25 cellular contexts compared by ENCODE assay signal in genomic region chr10:130234171-130234965, GRCh38.
DNase-seq lines count a peak whose midpoint lies in the region; ATAC-seq and TF ChIP-seq lines count a peak whose summit lies in the region.
"Had no signal": no experiment of that assay in that cellular context is flagged by ENCODE, and none has a peak within 500 bp of the region (broad histone marks: within the 10 kb centered on the region; RNA-seq: fewer than 3 reads in every experiment).

No MANE protein-coding gene starts in this region.

- TF ChIP-seq POLR2A in stomach (IDR thresholded peaks at IDR 0.05) = no peak

- intact Hi-C loops in stomach (cut with DNase I; ENCODE audit: low total_unique reads) = no loop called here

- no peaks in the 10 kb centered on the region for H3K4me1 ChIP-seq in H9 (ENCODE audit: insufficient read depth, low read length)
- no peaks in the 10 kb centered on the region for H3K4me1 ChIP-seq in endodermal cell (ENCODE audit: control insufficient read depth, insufficient read depth, low read length)
- no peaks in the 10 kb centered on the region for H3K4me1 ChIP-seq in stomach
- H3K4me1 ChIP-seq: A549; BLaER1 treated with 17β-estradiol and CSF1 and Interleukin-3, amounts not matched to agents 10 nM and 100 nM; HAP-1 had no signal

- H3K56ac ChIP-seq in H9 (ENCODE audit: insufficient read length, low read depth, low read length) = no peak overlapping the region

- H2AFZ ChIP-seq in H9 (ENCODE audit: low read length) = no peak overlapping the region
- H2AFZ ChIP-seq: GM23338 had no signal

- no peak overlapping the region for H3K27ac Mint-ChIP-seq in H9
- no peak overlapping the region for H3K27ac Mint-ChIP-seq in endodermal cell
- H3K27ac Mint-ChIP-seq in nephron progenitor cell = peak overlapping the region; percentile 41
- H3K27ac Mint-ChIP-seq: CD4-positive, alpha-beta memory T cell; GM23338; HFFc6 had no signal

- H3K4me3 Mint-ChIP-seq in H9 (no peak overlapping the region), endodermal cell (no peak overlapping the region), nephron progenitor cell (no peak overlapping the region)
- H3K4me3 Mint-ChIP-seq: CD4-positive, alpha-beta memory T cell; GM23338; HFFc6 had no signal

- ATAC-seq in GM18502 (IDR thresholded peaks at IDR 0.05; ENCODE audit: poor library complexity, unreplicated experiment) (no peak), SK-N-SH treated with all-trans-retinoic acid at 6 μM for 48 hours (no peak)
- ATAC-seq: A549, GM23338, Panc1 had no signal

- H2BK20ac ChIP-seq in H9 (ENCODE audit: low read depth, low read length, poor library complexity, severe bottlenecking) = no peak overlapping the region

- TF ChIP-seq EP300 in stomach (IDR thresholded peaks at IDR 0.05) = no peak

- no peak overlapping the region for H4K91ac ChIP-seq in H9 (ENCODE audit: insufficient read length, low read depth, low read length)

- H2BK120ac ChIP-seq in H9 (ENCODE audit: low read depth, low read length, poor library complexity, severe bottlenecking) = no peak overlapping the region

- WGBS in H9 (ENCODE audit: extremely low coverage, insufficient read length, low lambda C conversion rate) = no CpG with 5 or more reads among the region's 10 CpGs
- 77 to 92% methylated on average over 3 to 10 of the region's 10 CpGs for WGBS in endodermal cell (ENCODE audit: insufficient coverage in 1 of 2, insufficient read length in 1 of 2), 2 experiments
- 75 to 83% (median 77%) methylated on average over 7 to 10 of the region's 10 CpGs for WGBS in stomach, 5 donors

- H3K27ac ChIP-seq in H9 (ENCODE audit: insufficient read length, low read depth, low read length) (no peak overlapping the region), endodermal cell (ENCODE audit: low read depth, low read length) (no peak overlapping the region), stomach (no peak overlapping the region)
- H3K27ac ChIP-seq: A549; BLaER1 treated with 17β-estradiol and CSF1 and Interleukin-3, amounts not matched to agents 10 nM and 100 nM; RWPE1 had no signal

- H4K20me1 ChIP-seq in H9 (ENCODE audit: control insufficient read depth, insufficient read depth, insufficient read length) = no peaks in the 10 kb centered on the region

- H3K36me3 Mint-ChIP-seq in H9 (ENCODE audit: insufficient read depth in 1 of 3, low read depth in 3 of 3) (peaks cover 0 to 3% (median 0%) of the 10 kb centered on the region in 3 experiments; a peak in 1 of 7 replicates), endodermal cell (ENCODE audit: low read depth) (no peaks in the 10 kb centered on the region), nephron progenitor cell (ENCODE audit: low read depth) (no peaks in the 10 kb centered on the region)
- H3K36me3 Mint-ChIP-seq: CD4-positive, alpha-beta memory T cell had no signal

- H3K79me1 ChIP-seq in H9 (ENCODE audit: insufficient read depth, low read depth, low read length, poor library complexity, severe bottlenecking) = no peaks in the 10 kb centered on the region

- H2BK15ac ChIP-seq in H9 (ENCODE audit: low read depth, low read length) = no peak overlapping the region

- H3K4me3 ChIP-seq in endodermal cell (ENCODE audit: low read length) = no peak overlapping the region
- H3K4me3 ChIP-seq in stomach = no peak overlapping the region
- H3K4me3 ChIP-seq: A549; BLaER1 treated with 17β-estradiol and CSF1 and Interleukin-3, amounts not matched to agents 10 nM and 100 nM; GM23338; HAP-1 had no signal

- no peak overlapping the region for H2AK5ac ChIP-seq in H9 (ENCODE audit: insufficient read length, low read length)

- no peaks in the 10 kb centered on the region for H3K79me2 ChIP-seq in H9 (ENCODE audit: insufficient read depth, low read length)

- no peak overlapping the region for H4K5ac ChIP-seq in H9 (ENCODE audit: insufficient read length, low read depth, low read length)

- H3K27me3 Mint-ChIP-seq in H9 (ENCODE audit: low read depth) (peaks cover 6% of the 10 kb centered on the region), endodermal cell (ENCODE audit: insufficient read depth) (no peaks in the 10 kb centered on the region), nephron progenitor cell (ENCODE audit: low read depth, poor library complexity) (peaks cover 14% of the 10 kb centered on the region)
- H3K27me3 Mint-ChIP-seq: CD4-positive, alpha-beta memory T cell had no signal

- H3K9me3 ChIP-seq in H9 (ENCODE audit: control insufficient read depth, low read depth, low read length) = no peaks in the 10 kb centered on the region
- H3K9me3 ChIP-seq in endodermal cell (ENCODE audit: control insufficient read depth, low read length) = no peaks in the 10 kb centered on the region
- H3K9me3 ChIP-seq in stomach = peaks cover 0 to 10% (median 0%) of the 10 kb centered on the region in 4 donors
- H3K9me3 ChIP-seq: A549, HAP-1 had no signal

- no peak overlapping the region for H3K18ac ChIP-seq in H9 (ENCODE audit: insufficient read length, low read depth, low read length)

- peaks cover 13 to 33% of the 10 kb centered on the region in 2 experiments for H3K9me3 Mint-ChIP-seq in H9
- H3K9me3 Mint-ChIP-seq in endodermal cell = no peaks in the 10 kb centered on the region
- peaks cover 15% of the 10 kb centered on the region for H3K9me3 Mint-ChIP-seq in nephron progenitor cell
- H3K9me3 Mint-ChIP-seq: CD4-positive, alpha-beta memory T cell had no signal

- no peaks in the 10 kb centered on the region; the same call in 1 of the 2 replicates for H3K27me3 ChIP-seq in H9 (ENCODE audit: insufficient read depth, low read length)
- no peaks in the 10 kb centered on the region for H3K27me3 ChIP-seq in endodermal cell (ENCODE audit: control insufficient read depth, insufficient read depth, low read length, poor library complexity, severe bottlenecking)
- H3K27me3 ChIP-seq in stomach = no peaks in the 10 kb centered on the region

- H3K4me2 ChIP-seq in H9 (ENCODE audit: insufficient read depth, insufficient read length, low read length) = no peak overlapping the region
- H3K4me2 ChIP-seq: A549; BLaER1 treated with 17β-estradiol and CSF1 and Interleukin-3, amounts not matched to agents 10 nM and 100 nM; GM23338 had no signal

- no peaks in the 10 kb centered on the region for H3K36me3 ChIP-seq in endodermal cell (ENCODE audit: control insufficient read depth, insufficient read depth, low read length)
- no peaks in the 10 kb centered on the region for H3K36me3 ChIP-seq in stomach
- H3K36me3 ChIP-seq: BLaER1 treated with 17β-estradiol and CSF1 and Interleukin-3, amounts not matched to agents 10 nM and 100 nM; HAP-1 had no signal

- H3K4me1 Mint-ChIP-seq in H9 (no peaks in the 10 kb centered on the region), endodermal cell (no peaks in the 10 kb centered on the region), nephron progenitor cell (peaks cover 12% of the 10 kb centered on the region)
- H3K4me1 Mint-ChIP-seq: CD4-positive, alpha-beta memory T cell; GM23338 had no signal

- H3K23ac ChIP-seq in H9 (ENCODE audit: insufficient read length, low read depth, low read length) = no peak overlapping the region

- peak; percentile 20 for DNase-seq in H9
- peak; percentile 15 for DNase-seq in endodermal cell
- DNase-seq in nephron progenitor cell = no peak
- peak; percentile 20 for DNase-seq in stomach
- no peak for DNase-seq in NCI-H1930 (lab: John Stamatoyannopoulos, UW)
- DNase-seq: AML-193; CD4-positive, alpha-beta memory T cell; COR-L47; DMS53; HFFc6; KBM-7; NCI-H1105 treated with DMSO at 0.1 percent for 48 hours; NCI-H146; NCI-H2029; NCI-H446 treated with DMSO at 0.1 percent for 48 hours; NCI-H69; SHP77 had no signal

- no peak overlapping the region for H2BK5ac ChIP-seq in H9 (ENCODE audit: insufficient read length, low read length)

- H3T11ph ChIP-seq in H9 (ENCODE audit: low read length) = no peak overlapping the region

- H3K4ac ChIP-seq in H9 (ENCODE audit: low read depth, low read length) = no peak overlapping the region

- H3K9ac ChIP-seq in H9 (ENCODE audit: extremely low read depth, insufficient read length, low read length) (no peak overlapping the region), endodermal cell (ENCODE audit: extremely low read depth, low read length, poor library complexity, severe bottlenecking) (no peak overlapping the region)
- H3K9ac ChIP-seq: BLaER1 treated with 17β-estradiol and CSF1 and Interleukin-3, amounts not matched to agents 10 nM and 100 nM had no signal

- no peak overlapping the region for H3K14ac ChIP-seq in H9 (ENCODE audit: insufficient read depth, low read length)

- H3K23me2 ChIP-seq in H9 (ENCODE audit: insufficient read length, low read depth, low read length, poor library complexity, severe bottlenecking) = no peaks in the 10 kb centered on the region

- no peak overlapping the region for H4K8ac ChIP-seq in H9 (replicated peaks; ENCODE audit: insufficient read length, low read depth, low read length)

- no peak overlapping the region for H2BK12ac ChIP-seq in H9 (ENCODE audit: insufficient read length, low read depth, low read length)

- TF ChIP-seq CTCF in H9 (conservative IDR thresholded peaks at IDR 0.05) (no peak), endodermal cell (conservative IDR thresholded peaks at IDR 0.05) (no peak), nephron progenitor cell (IDR thresholded peaks at IDR 0.05) (no peak), stomach (IDR thresholded peaks at IDR 0.05) (no peak)

TF ChIP-seq in SK-N-SH treated with all-trans-retinoic acid at 6 μM for 48 hours, 23 proteins besides CTCF, POLR2A, EP300 and RAD21:
- no peak for TF ChIP-seq ARNTL (CRISPR knock-in tag; IDR thresholded peaks at IDR 0.05; ENCODE audit: borderline replicate concordance, low read depth)
- TF ChIP-seq PPARA (CRISPR knock-in tag; IDR thresholded peaks at IDR 0.05; ENCODE audit: borderline replicate concordance) = no peak
- TF ChIP-seq ZNF565 (CRISPR knock-in tag; conservative IDR thresholded peaks at IDR 0.05; ENCODE audit: low read depth) = no peak
- no peak for TF ChIP-seq ESRRG (CRISPR knock-in tag; IDR thresholded peaks at IDR 0.05)

Comparison
In these comparisons a context has a peak if more than half of its experiments do, and no peak if none do; other contexts are left out.
1. DNase-seq: peak in H9 (single experiment), endodermal cell (single experiment) and stomach (single experiment); none in nephron progenitor cell (single experiment) and NCI-H1930 (0 of 2).